ENCODE assay signal across 11 cellular contexts in the genomic region with DNA sequence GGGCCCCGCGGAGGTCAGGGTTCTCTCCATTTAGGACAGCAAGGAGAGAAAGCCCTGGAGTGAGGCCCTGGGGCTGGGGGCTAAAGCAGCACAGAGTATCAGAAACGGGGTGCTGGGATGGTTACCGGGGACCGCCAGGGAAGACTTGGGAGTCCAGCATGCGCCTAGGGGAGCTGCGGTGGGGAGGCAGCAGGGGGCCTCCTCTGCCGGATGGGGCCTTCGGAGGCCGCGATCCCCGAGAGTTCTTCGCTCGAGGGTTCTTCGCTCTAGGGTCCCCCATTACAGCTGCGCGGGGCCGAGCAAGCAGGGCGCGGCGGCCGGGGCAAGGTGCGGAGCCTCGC. TPM values are rescaled to one million over a fixed set of nuclear protein-coding genes. Genes with fewer than 3 reads are reported as not detected.
DNase-seq lines count a peak whose midpoint lies in the region; ATAC-seq, FAIRE-seq and TF ChIP-seq lines count a peak whose summit lies in the region.
"Had no signal": no experiment of that assay in that cellular context is flagged by ENCODE, and none has a peak within 500 bp of the region (broad histone marks: within the 10 kb centered on the region; RNA-seq: fewer than 3 reads in every experiment).

No MANE protein-coding gene starts in this region.

- no peak overlapping the region for H2AFZ ChIP-seq in HepG2 (ENCODE audit: low read length)

- no peaks in the 10 kb centered on the region for H3K79me2 ChIP-seq in HepG2 (ENCODE audit: insufficient read depth, low read length)

- H3K27ac Mint-ChIP-seq in activated naive CD4-positive, alpha-beta T cell treated with anti-CD3 and anti-CD28 coated beads for 36 hours: no peak overlapping the region

- H3K9me3 ChIP-seq in HepG2 (ENCODE audit: low read length) (no peaks in the 10 kb centered on the region), tibial nerve (no peaks in the 10 kb centered on the region)

- CTCF ChIA-PET in activated naive CD4-positive, alpha-beta T cell treated with anti-CD3 and anti-CD28 coated beads for 36 hours (lab: Charles Lee): interaction anchor here (1.1 kb wide), 1 partner anchor 26 kb away, joined by 3 read pairs; no protein-coding TSS in a partner anchor
- CTCF ChIA-PET in HepG2 (lab: Yijun Ruan, JAX; ENCODE audit: low intra/inter-chr PET ratio, low total read pairs): no interaction called here

- H3K4me1 ChIP-seq in HepG2 (ENCODE audit: insufficient read depth, low read length): peaks cover 22% of the 10 kb centered on the region
- H3K4me1 ChIP-seq in tibial nerve: peaks cover 0 to 19% (median 0%) of the 10 kb centered on the region in 4 donors

- no peaks in the 10 kb centered on the region for H3K9me3 Mint-ChIP-seq in activated naive CD4-positive, alpha-beta T cell treated with anti-CD3 and anti-CD28 coated beads for 36 hours

- peaks cover 31% of the 10 kb centered on the region for H3K4me1 Mint-ChIP-seq in activated naive CD4-positive, alpha-beta T cell treated with anti-CD3 and anti-CD28 coated beads for 36 hours (ENCODE audit: low read depth)

- peak overlapping the region; percentile 56 for H3K4me3 ChIP-seq in astrocyte of the cerebellum (ENCODE audit: low read depth, low read length)
- peak overlapping the region; percentile 40 to 62 (median 44); a peak in 3 of 6 replicates for H3K4me3 ChIP-seq in HepG2 (replicated peaks in 1 of 3; ENCODE audit: insufficient read depth in 1 of 3, low read depth in 2 of 3, low read length in 3 of 3)
- H3K4me3 ChIP-seq in tibial nerve: peak overlapping the region in 3 of 4 donors; percentile 25 to 59 (median 36)

- H3K27ac ChIP-seq in HepG2 (ENCODE audit: extremely low read length, insufficient read depth, low read length): no peak overlapping the region
- no peak overlapping the region for H3K27ac ChIP-seq in tibial nerve

- ATAC-seq in HepG2 (no peak; the same call in 2 of the 3 replicates), HG02623 (IDR thresholded peaks at IDR 0.05; ENCODE audit: unreplicated experiment) (no peak)

- no peak for DNase-seq in activated naive CD4-positive, alpha-beta T cell treated with anti-CD3 and anti-CD28 coated beads for 36 hours
- no peak for DNase-seq in activated naive CD4-positive, alpha-beta T cell (lab: John Stamatoyannopoulos, UW)
- DNase-seq in astrocyte of the cerebellum (ENCODE audit: low read depth) (no peak), HepG2 (ENCODE audit: low spot score) (no peak), tibial nerve (ENCODE audit: low spot score in 2 of 2) (no peak), SKM-1 treated with dmso at 0.1 percent for 144 hours (lab: John Stamatoyannopoulos, UW; ENCODE audit: unreplicated experiment) (no peak)
- DNase-seq in stimulated activated CD4-positive, alpha-beta T cell treated with anti-CD3 and anti-CD28 coated beads, Interleukin-15, amount 100 ng/mL, for 24 hours: no peak

- POLR2A ChIA-PET in HepG2 (lab: Yijun Ruan, JAX): no interaction called here

- peak overlapping the region; percentile 58 for H3K4me2 ChIP-seq in HepG2 (ENCODE audit: low read depth, low read length)

- no peak for TF ChIP-seq EP300 in HepG2 (IDR thresholded peaks at IDR 0.05; ENCODE audit: low read depth in 2 of 2, low read length in 2 of 2)
- no peak for TF ChIP-seq EP300 in HepG2 (CRISPR knock-in tag; IDR thresholded peaks at IDR 0.05; ENCODE audit: borderline replicate concordance)
- TF ChIP-seq EP300 in tibial nerve (IDR thresholded peaks at IDR 0.05): no peak

- H3K36me3 Mint-ChIP-seq in activated naive CD4-positive, alpha-beta T cell treated with anti-CD3 and anti-CD28 coated beads for 36 hours (ENCODE audit: low read depth): no peaks in the 10 kb centered on the region

- TF ChIP-seq CTCF in astrocyte of the cerebellum (IDR thresholded peaks at IDR 0.05; ENCODE audit: low read depth, low read length, missing control alignments) (no peak), HepG2 (CRISPR knock-in tag; IDR thresholded peaks at IDR 0.05) (no peak), tibial nerve (IDR thresholded peaks at IDR 0.05) (no peak)

- BruUV-seq in HepG2 (replicated peaks; lab: Mats Ljungman, UMichigan): no TSS peak

- no peak for TF ChIP-seq RAD21 in HepG2 (CRISPR knock-in tag; IDR thresholded peaks at IDR 0.05)

- peak overlapping the region; percentile 66 for H3K4me3 Mint-ChIP-seq in activated naive CD4-positive, alpha-beta T cell treated with anti-CD3 and anti-CD28 coated beads for 36 hours

- TF ChIP-seq POLR2A in HepG2 (IDR thresholded peaks at IDR 0.05; ENCODE audit: insufficient read depth in 1 of 2, low read depth in 2 of 2, low read length in 2 of 2): no peak
- no peak for TF ChIP-seq POLR2A in tibial nerve (IDR thresholded peaks at IDR 0.05)

- no peak overlapping the region for H3K9ac ChIP-seq in HepG2 (ENCODE audit: insufficient read depth, low read depth, low read length)

- no peak for FAIRE-seq in HepG2 (lab: Jason Lieb, UNC)

- WGBS in HepG2 (ENCODE audit: low lambda C conversion rate): 21% methylated on average over 20 of the region's 24 CpGs
- 15 to 18% methylated on average over 13 to 20 of the region's 24 CpGs for WGBS in tibial nerve, 2 donors

- intact Hi-C loops in activated naive CD4-positive, alpha-beta T cell treated with anti-CD3 and anti-CD28 coated beads for 36 hours (cut with micrococcal nuclease): loop anchor here (1.0 to 5.0 kb wide), 2 partner anchors 90 to 382 kb away; a partner anchor contains a TSS
- intact Hi-C loops in HepG2 (cut with micrococcal nuclease; ENCODE audit: unreplicated experiment): no loop called here

- H3K36me3 ChIP-seq in HepG2 (replicated peaks in 1 of 2; ENCODE audit: control insufficient read depth in 1 of 2, insufficient read depth in 2 of 2, low read length in 2 of 2) (no peaks in the 10 kb centered on the region), tibial nerve (no peaks in the 10 kb centered on the region)

- H3K27me3 Mint-ChIP-seq in activated naive CD4-positive, alpha-beta T cell treated with anti-CD3 and anti-CD28 coated beads for 36 hours (ENCODE audit: low read depth): no peaks in the 10 kb centered on the region

- peaks cover 3 to 25% of the 10 kb centered on the region in 2 experiments; a peak in 3 of 5 replicates for H3K27me3 ChIP-seq in HepG2 (ENCODE audit: control insufficient read depth in 1 of 2, insufficient read depth in 2 of 2, low read length in 2 of 2)
- H3K27me3 ChIP-seq in tibial nerve: peaks cover 0 to 19% of the 10 kb centered on the region in 2 donors

- no peaks in the 10 kb centered on the region for H4K20me1 ChIP-seq in HepG2 (ENCODE audit: insufficient read depth, low read length)

- in situ Hi-C loops in astrocyte of the cerebellum (cut with HindIII; ENCODE audit: low sequenced_read_pairs) (no loop called here), HepG2 (cut with HindIII; ENCODE audit: extremely low pct_ligation_motif_present, low pct_unique_long_range_greater_than_20kb) (no loop called here)

RNA-seq across cellular contexts. Expression of a gene that starts 0.5 kb away (rescaled TPM):
- total RNA-seq in activated naive CD4-positive, alpha-beta T cell treated with anti-CD3 and anti-CD28 coated beads for 36 hours: 10 to 100 TPM; 16.2 to 18.3 TPM
- total RNA-seq in HepG2 (2016; rRNA removed; fragmentation: Illumina TruSeq; extraction: Trizol): 0.29 and 0.62 TPM in 2 replicates
- 0.40 and 0.79 TPM in 2 replicates for total RNA-seq in HepG2 (2016; cell fraction: cytosol; rRNA removed; fragmentation: Illumina TruSeq; extraction: Trizol; ENCODE audit: low read depth)
- 0.56 and 0.74 TPM in 2 replicates for total RNA-seq in HepG2 (2016; cell fraction: insoluble cytoplasmic fraction; rRNA removed; fragmentation: Illumina TruSeq; extraction: Trizol)
- 0.79 and 0.83 TPM in 2 replicates for total RNA-seq in HepG2 (2016; cell fraction: membrane; rRNA removed; fragmentation: Illumina TruSeq; extraction: Trizol)
- total RNA-seq in HepG2 (2016; cell fraction: nucleus; rRNA removed; fragmentation: Illumina TruSeq; extraction: Trizol): 0.60 and 0.71 TPM in 2 replicates
- 1.5 and 2.3 TPM in 2 replicates for polyA plus RNA-seq in HepG2 (2011; rRNA removed)
- 1.2 and 1.4 TPM in 2 replicates for polyA plus RNA-seq in HepG2 (2011; cell fraction: cytosol; rRNA removed)
- polyA plus RNA-seq in HepG2 (2011; cell fraction: nucleus; rRNA removed): 2.0 and 2.3 TPM in 2 replicates
- polyA plus RNA-seq in HepG2 (2012): 1.0 TPM in 2 replicates
- polyA plus RNA-seq in HepG2 (2016; cell fraction: cytosol; fragmentation: Illumina TruSeq; extraction: Trizol; ENCODE audit: low read depth): 0.34 and 0.35 TPM in 2 replicates
- polyA plus RNA-seq in HepG2 (2016; cell fraction: insoluble cytoplasmic fraction; fragmentation: Illumina TruSeq; extraction: Trizol; ENCODE audit: low read depth): 0.58 and 0.87 TPM in 2 replicates
- 0.64 TPM in 2 replicates for polyA plus RNA-seq in HepG2 (2016; cell fraction: membrane; fragmentation: Illumina TruSeq; extraction: Trizol; ENCODE audit: low read depth)
- polyA plus RNA-seq in HepG2 (2016; cell fraction: nucleus; fragmentation: Illumina TruSeq; extraction: Trizol; ENCODE audit: insufficient read depth, low read depth): 1.00 and 1.3 TPM in 2 replicates
- 0.26 and 2.5 TPM in 2 replicates for polyA minus RNA-seq in HepG2 (2011; rRNA and poly(A)+ RNA removed; ENCODE audit: low replicate concordance)
- polyA minus RNA-seq in HepG2 (2011; cell fraction: cytosol; rRNA and poly(A)+ RNA removed): 0.49 and 0.79 TPM in 2 replicates
- 0.99 and 1.9 TPM in 2 replicates for polyA minus RNA-seq in HepG2 (2011; cell fraction: nucleus; rRNA and poly(A)+ RNA removed)
- total RNA-seq in tibial nerve: 1 to 10 TPM; 3.3 to 5.4 (median 4.5) TPM

RNA-seq across cellular contexts. Expression of a gene that starts 36.8 kb away (rescaled TPM):
- not detected for total RNA-seq in activated naive CD4-positive, alpha-beta T cell treated with anti-CD3 and anti-CD28 coated beads for 36 hours
- total RNA-seq in HepG2 (2016; rRNA removed; fragmentation: Illumina TruSeq; extraction: Trizol): not detected in 2 replicates
- total RNA-seq in HepG2 (2016; cell fraction: cytosol; rRNA removed; fragmentation: Illumina TruSeq; extraction: Trizol; ENCODE audit: low read depth): not detected in 2 replicates
- total RNA-seq in HepG2 (2016; cell fraction: insoluble cytoplasmic fraction; rRNA removed; fragmentation: Illumina TruSeq; extraction: Trizol): not detected in 2 replicates
- not detected in 2 replicates for total RNA-seq in HepG2 (2016; cell fraction: membrane; rRNA removed; fragmentation: Illumina TruSeq; extraction: Trizol)
- total RNA-seq in HepG2 (2016; cell fraction: nucleus; rRNA removed; fragmentation: Illumina TruSeq; extraction: Trizol): not detected in 2 replicates
- not detected in 2 replicates for polyA plus RNA-seq in HepG2 (2011; rRNA removed)
- not detected in 2 replicates for polyA plus RNA-seq in HepG2 (2011; cell fraction: cytosol; rRNA removed)
- polyA plus RNA-seq in HepG2 (2011; cell fraction: nucleus; rRNA removed): not detected in 2 replicates
- 0.13 TPM in 1 of 2 replicates, not detected in the other for polyA plus RNA-seq in HepG2 (2012)
- not detected in 2 replicates for polyA plus RNA-seq in HepG2 (2016; cell fraction: cytosol; fragmentation: Illumina TruSeq; extraction: Trizol; ENCODE audit: low read depth)
- not detected in 2 replicates for polyA plus RNA-seq in HepG2 (2016; cell fraction: insoluble cytoplasmic fraction; fragmentation: Illumina TruSeq; extraction: Trizol; ENCODE audit: low read depth)
- not detected in 2 replicates for polyA plus RNA-seq in HepG2 (2016; cell fraction: membrane; fragmentation: Illumina TruSeq; extraction: Trizol; ENCODE audit: low read depth)
- not detected in 2 replicates for polyA plus RNA-seq in HepG2 (2016; cell fraction: nucleus; fragmentation: Illumina TruSeq; extraction: Trizol; ENCODE audit: insufficient read depth, low read depth)
- not detected in 2 replicates for polyA minus RNA-seq in HepG2 (2011; rRNA and poly(A)+ RNA removed; ENCODE audit: low replicate concordance)
- not detected in 2 replicates for polyA minus RNA-seq in HepG2 (2011; cell fraction: cytosol; rRNA and poly(A)+ RNA removed)
- polyA minus RNA-seq in HepG2 (2011; cell fraction: nucleus; rRNA and poly(A)+ RNA removed): not detected in 2 replicates
- total RNA-seq in tibial nerve: not detected
- total RNA-seq: lung microvascular endothelial cell, RPMI7951 had no signal
- polyA plus RNA-seq: adipose tissue had no signal
